12 cellular contexts compared by ENCODE assay signal in genomic region chr4:67122029-67122428, GRCh38.
DNase-seq lines count a peak whose midpoint lies in the region; ATAC-seq and TF ChIP-seq lines count a peak whose summit lies in the region.
"Had no signal": no experiment of that assay in that cellular context is flagged by ENCODE, and none has a peak within 500 bp of the region (broad histone marks: within the 10 kb centered on the region; RNA-seq: fewer than 3 reads in every experiment).

No MANE protein-coding gene starts in this region.

- H3K27ac ChIP-seq in C4-2B = no peak overlapping the region
- no peak overlapping the region for H3K27ac ChIP-seq in Panc1 (ENCODE audit: low read length)
- H3K27ac ChIP-seq in GM23248 = no peak overlapping the region
- H3K27ac ChIP-seq: ascending aorta had no signal

- H3K9me2 ChIP-seq in GM23248 (ENCODE audit: insufficient read depth) = no peaks in the 10 kb centered on the region

- H3K4me1 ChIP-seq in Panc1 (ENCODE audit: control insufficient read depth, insufficient read depth, low read length) (no peaks in the 10 kb centered on the region), GM23248 (ENCODE audit: insufficient read depth) (no peaks in the 10 kb centered on the region)
- H3K4me1 ChIP-seq: ascending aorta had no signal

- in situ Hi-C loops in Panc1 (cut with HindIII; ENCODE audit: low pct_unique_long_range_greater_than_20kb, low sequenced_read_pairs) = no loop called here
- in situ Hi-C loops in GM23248 (cut with MboI) = no loop called here

- no peaks in the 10 kb centered on the region for H3K79me2 ChIP-seq in GM23248 (ENCODE audit: insufficient read depth)

- H3F3A ChIP-seq in GM23248 (ENCODE audit: insufficient read depth) = no peaks in the 10 kb centered on the region

- POLR2A ChIA-PET in Panc1 (lab: Charles Lee) = no interaction called here

- TF ChIP-seq CTCF in C4-2B (conservative IDR thresholded peaks at IDR 0.05) (peak; percentile 67), Panc1 (IDR thresholded peaks at IDR 0.05) (peak; percentile 27; the same call in 1 of the 2 replicates), fibroblast of the aortic adventitia (IDR thresholded peaks at IDR 0.05; ENCODE audit: insufficient read depth, low read length) (peak; percentile 25)

- H3K9ac ChIP-seq in GM23248 = no peak overlapping the region

- H3K4me2 ChIP-seq in GM23248 (ENCODE audit: unreplicated experiment) = no peak overlapping the region

- H3K9me3 ChIP-seq in Panc1 (ENCODE audit: control insufficient read depth, insufficient read depth, low read depth, low read length) = no peaks in the 10 kb centered on the region
- H3K9me3 ChIP-seq in GM23248 (ENCODE audit: low read depth) = no peaks in the 10 kb centered on the region
- H3K9me3 ChIP-seq: ascending aorta had no signal

- H3K4me3 ChIP-seq in Panc1 (ENCODE audit: low read depth in 2 of 2, low read length in 2 of 2) = no peak overlapping the region
- no peak overlapping the region for H3K4me3 ChIP-seq in fibroblast of the aortic adventitia (ENCODE audit: low read depth, low read length)
- no peak overlapping the region for H3K4me3 ChIP-seq in GM23248
- H3K4me3 ChIP-seq: ascending aorta had no signal

- intact Hi-C loops in Panc1 (cut with micrococcal nuclease; ENCODE audit: unreplicated experiment) = no loop called here

- DNase-seq in H4 (ENCODE audit: low spot score) (peak; percentile 9), Panc1 (ENCODE audit: low read depth, low spot score) (no peak), fibroblast of the aortic adventitia (ENCODE audit: low read depth) (no peak), GM23248 (no peak), NCI-H146 (lab: John Stamatoyannopoulos, UW) (no peak)
- DNase-seq in stimulated activated CD4-positive, alpha-beta T cell treated with anti-CD3 and anti-CD28 coated beads, Interleukin-2, amount 100 ng/mL, for 24 hours = no peak
- DNase-seq: activated B cell treated with CpG ODN at 0.5 μM for 24 hours; CD4-positive, CD25-positive, alpha-beta regulatory T cell; hypothalamus had no signal

- ATAC-seq in Panc1 (no peak), HG03432 (IDR thresholded peaks at IDR 0.05; ENCODE audit: unreplicated experiment) (no peak)

- H3K36me3 ChIP-seq in Panc1 (ENCODE audit: control insufficient read depth, insufficient read depth, low read length) (no peaks in the 10 kb centered on the region), GM23248 (ENCODE audit: low read depth) (no peaks in the 10 kb centered on the region)
- H3K36me3 ChIP-seq: ascending aorta had no signal

- no peaks in the 10 kb centered on the region for H4K20me1 ChIP-seq in GM23248 (ENCODE audit: insufficient read depth)

- no TSS peak for BruUV-seq in Panc1 (replicated peaks; lab: Mats Ljungman, UMichigan)

- WGBS in GM23248 (ENCODE audit: low coverage in 1 of 2, low lambda C conversion rate in 2 of 2, missing lambda C conversion rate in 2 of 2), 2 experiments = 15 to 20% methylated on average over 3 of the region's 3 CpGs

- no peak overlapping the region for H2AFZ ChIP-seq in GM23248

- CTCF ChIA-PET in Panc1 (lab: Charles Lee) = interaction anchor here (0.7 kb wide), 1 partner anchor 76 kb away, joined by 7 read pairs; no protein-coding TSS in a partner anchor

- H3K27me3 ChIP-seq in Panc1 (ENCODE audit: control insufficient read depth, insufficient read depth, low read length) (no peaks in the 10 kb centered on the region), GM23248 (replicated peaks; ENCODE audit: insufficient read depth) (no peaks in the 10 kb centered on the region)
- H3K27me3 ChIP-seq: ascending aorta had no signal
